Comparison of ENCODE assay signal across 19 cellular contexts in the genomic region with DNA sequence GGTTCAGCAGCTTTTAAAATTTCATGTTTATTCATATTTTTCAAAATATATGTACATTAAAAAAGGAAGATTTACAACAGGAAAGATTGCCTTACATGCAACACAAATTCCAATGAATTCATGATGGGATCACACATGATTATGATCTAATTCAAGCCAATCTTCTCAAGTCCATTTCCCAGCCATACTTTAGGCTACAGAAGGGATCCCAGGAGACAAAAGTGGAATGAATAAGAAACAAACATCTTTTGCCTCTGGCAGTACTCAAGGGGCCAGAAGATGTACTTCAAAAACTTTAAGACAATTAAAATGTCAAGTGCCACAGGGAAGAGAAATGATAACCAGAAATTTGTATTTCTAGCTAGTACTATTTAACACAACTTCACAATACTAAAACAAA. TPM values are rescaled to one million over a fixed set of nuclear protein-coding genes. Genes with fewer than 3 reads are reported as not detected.
DNase-seq lines count a peak whose midpoint lies in the region; ATAC-seq and TF ChIP-seq lines count a peak whose summit lies in the region.
"Had no signal": no experiment of that assay in that cellular context is flagged by ENCODE, and none has a peak within 500 bp of the region (broad histone marks: within the 10 kb centered on the region; RNA-seq: fewer than 3 reads in every experiment).

No MANE protein-coding gene starts in this region.

- intact Hi-C loops in activated CD8-positive, alpha-beta T cell treated with anti-CD3 and anti-CD28 coated beads for 36 hours (cut with micrococcal nuclease): no loop called here
- intact Hi-C loops in activated T-helper 1 cell treated with anti-CD3 and anti-CD28 coated beads, Interleukin-12 subunit alpha, Interleukin-12 subunit beta, Interleukin-2, Interleukin-4 antibody, amounts not matched to agents 30 ng/mL and 10 ng/mL and 1 ng/mL, durations not matched to agents 14 hours and 24 hours and 36 hours (cut with micrococcal nuclease): no loop called here

- no peaks in the 10 kb centered on the region for H3K9me3 ChIP-seq in Peyer's patch
- H3K9me3 ChIP-seq: Caco-2 had no signal

- TF ChIP-seq CTCF in activated CD8-positive, alpha-beta T cell treated with anti-CD3 and anti-CD28 coated beads for 36 hours (IDR thresholded peaks at IDR 0.05): no peak
- no peak for TF ChIP-seq CTCF in fibroblast of villous mesenchyme (IDR thresholded peaks at IDR 0.05; ENCODE audit: insufficient read depth, low read depth, low read length)
- no peak for TF ChIP-seq CTCF in Peyer's patch (IDR thresholded peaks at IDR 0.05)

- no peaks in the 10 kb centered on the region for H3K27me3 ChIP-seq in Peyer's patch

- H3K4me3 ChIP-seq in fibroblast of villous mesenchyme (ENCODE audit: low read depth, low read length): no peak overlapping the region
- no peak overlapping the region for H3K4me3 ChIP-seq in Peyer's patch

- no peak overlapping the region for H3K4me3 Mint-ChIP-seq in activated CD8-positive, alpha-beta T cell treated with anti-CD3 and anti-CD28 coated beads for 36 hours
- no peak overlapping the region for H3K4me3 Mint-ChIP-seq in activated CD8-positive, alpha-beta T cell treated with anti-CD3 and anti-CD28 coated beads, Interleukin-2, amount 10 ng/mL, durations not matched to agents 7 days and 5 days
- no peak overlapping the region for H3K4me3 Mint-ChIP-seq in activated T-helper 1 cell treated with anti-CD3 and anti-CD28 coated beads, Interleukin-12 subunit alpha, Interleukin-12 subunit beta, Interleukin-2, Interleukin-4 antibody, amounts not matched to agents 30 ng/mL and 10 ng/mL and 1 ng/mL, durations not matched to agents 14 hours and 24 hours and 36 hours
- no peak overlapping the region for H3K4me3 Mint-ChIP-seq in stimulated activated effector memory CD8-positive, alpha-beta T cell treated with anti-CD3 and anti-CD28 coated beads, Interleukin-12 subunit alpha, Interleukin-12 subunit beta, amount 100 ng/mL, for 72 hours
- H3K4me3 Mint-ChIP-seq: CD4-positive, alpha-beta T cell had no signal

- no peak overlapping the region for H3K27ac ChIP-seq in Peyer's patch

- POLR2A ChIA-PET in activated CD8-positive, alpha-beta T cell treated with anti-CD3 and anti-CD28 coated beads for 36 hours (lab: Charles Lee): no interaction called here
- POLR2A ChIA-PET in activated CD8-positive, alpha-beta T cell treated with anti-CD3 and anti-CD28 coated beads, Interleukin-2, amount 10 ng/mL, durations not matched to agents 7 days and 5 days (lab: Charles Lee): no interaction called here

- no peak for ATAC-seq in activated CD8-positive, alpha-beta T cell treated with anti-CD3 and anti-CD28 coated beads for 36 hours
- ATAC-seq in activated CD8-positive, alpha-beta T cell treated with anti-CD3 and anti-CD28 coated beads, Interleukin-2, amount 10 ng/mL, durations not matched to agents 7 days and 5 days: no peak
- no peak for ATAC-seq in stimulated activated effector memory CD8-positive, alpha-beta T cell treated with anti-CD3 and anti-CD28 coated beads, Interleukin-12 subunit alpha, Interleukin-12 subunit beta, amount 100 ng/mL, for 72 hours

- TF ChIP-seq POLR2A in Peyer's patch (IDR thresholded peaks at IDR 0.05): no peak

- no peak for DNase-seq in activated CD8-positive, alpha-beta T cell treated with anti-CD3 and anti-CD28 coated beads for 36 hours
- no peak for DNase-seq in activated CD8-positive, alpha-beta T cell treated with anti-CD3 and anti-CD28 coated beads, Interleukin-2, amount 10 ng/mL, durations not matched to agents 7 days and 5 days
- no peak for DNase-seq in activated T-helper 1 cell treated with anti-CD3 and anti-CD28 coated beads, Interleukin-12 subunit alpha, Interleukin-12 subunit beta, Interleukin-2, Interleukin-4 antibody, amounts not matched to agents 30 ng/mL and 10 ng/mL and 1 ng/mL, durations not matched to agents 14 hours and 24 hours and 36 hours (ENCODE audit: low spot score)
- DNase-seq in fibroblast of villous mesenchyme (ENCODE audit: low read depth) (peak; percentile 13), H4 (ENCODE audit: low spot score) (no peak), Peyer's patch (no peak), glomerular visceral epithelial cell (ENCODE audit: extremely low spot score) (no peak)
- no peak for DNase-seq in stimulated activated effector memory CD8-positive, alpha-beta T cell treated with anti-CD3 and anti-CD28 coated beads, Interleukin-12 subunit alpha, Interleukin-12 subunit beta, amount 100 ng/mL, for 72 hours (ENCODE audit: low spot score in 2 of 2)
- DNase-seq: 8988T; Caco-2; CD4-positive, alpha-beta T cell; GF-D8; GOT3; KBM-7; NCI-H1105 treated with DMSO at 0.1 percent for 48 hours; NCI-H1694 treated with DMSO at 0.1 percent for 48 hours; NCI-H2107; NCI-H226; NCI-H524 had no signal

- H3K36me3 Mint-ChIP-seq in activated CD8-positive, alpha-beta T cell treated with anti-CD3 and anti-CD28 coated beads for 36 hours (ENCODE audit: low read depth): peaks cover 45% of the 10 kb centered on the region
- peaks cover 71% of the 10 kb centered on the region for H3K36me3 Mint-ChIP-seq in activated CD8-positive, alpha-beta T cell treated with anti-CD3 and anti-CD28 coated beads, Interleukin-2, amount 10 ng/mL, durations not matched to agents 7 days and 5 days (ENCODE audit: low read depth)
- peaks cover 55% of the 10 kb centered on the region for H3K36me3 Mint-ChIP-seq in activated T-helper 1 cell treated with anti-CD3 and anti-CD28 coated beads, Interleukin-12 subunit alpha, Interleukin-12 subunit beta, Interleukin-2, Interleukin-4 antibody, amounts not matched to agents 30 ng/mL and 10 ng/mL and 1 ng/mL, durations not matched to agents 14 hours and 24 hours and 36 hours (ENCODE audit: low read depth)
- peaks cover 97% of the 10 kb centered on the region for H3K36me3 Mint-ChIP-seq in stimulated activated effector memory CD8-positive, alpha-beta T cell treated with anti-CD3 and anti-CD28 coated beads, Interleukin-12 subunit alpha, Interleukin-12 subunit beta, amount 100 ng/mL, for 72 hours

- H3K27me3 Mint-ChIP-seq in activated CD8-positive, alpha-beta T cell treated with anti-CD3 and anti-CD28 coated beads for 36 hours: no peaks in the 10 kb centered on the region
- no peaks in the 10 kb centered on the region for H3K27me3 Mint-ChIP-seq in activated CD8-positive, alpha-beta T cell treated with anti-CD3 and anti-CD28 coated beads, Interleukin-2, amount 10 ng/mL, durations not matched to agents 7 days and 5 days (ENCODE audit: low read depth)
- H3K27me3 Mint-ChIP-seq in activated T-helper 1 cell treated with anti-CD3 and anti-CD28 coated beads, Interleukin-12 subunit alpha, Interleukin-12 subunit beta, Interleukin-2, Interleukin-4 antibody, amounts not matched to agents 30 ng/mL and 10 ng/mL and 1 ng/mL, durations not matched to agents 14 hours and 24 hours and 36 hours (ENCODE audit: insufficient read depth): no peaks in the 10 kb centered on the region
- H3K27me3 Mint-ChIP-seq: CD4-positive, alpha-beta T cell had no signal

- H3K9me3 Mint-ChIP-seq in activated CD8-positive, alpha-beta T cell treated with anti-CD3 and anti-CD28 coated beads for 36 hours: no peaks in the 10 kb centered on the region
- H3K9me3 Mint-ChIP-seq in activated CD8-positive, alpha-beta T cell treated with anti-CD3 and anti-CD28 coated beads, Interleukin-2, amount 10 ng/mL, durations not matched to agents 7 days and 5 days (ENCODE audit: insufficient read depth): no peaks in the 10 kb centered on the region
- H3K9me3 Mint-ChIP-seq in activated T-helper 1 cell treated with anti-CD3 and anti-CD28 coated beads, Interleukin-12 subunit alpha, Interleukin-12 subunit beta, Interleukin-2, Interleukin-4 antibody, amounts not matched to agents 30 ng/mL and 10 ng/mL and 1 ng/mL, durations not matched to agents 14 hours and 24 hours and 36 hours: no peaks in the 10 kb centered on the region
- H3K9me3 Mint-ChIP-seq in stimulated activated effector memory CD8-positive, alpha-beta T cell treated with anti-CD3 and anti-CD28 coated beads, Interleukin-12 subunit alpha, Interleukin-12 subunit beta, amount 100 ng/mL, for 72 hours: no peaks in the 10 kb centered on the region
- H3K9me3 Mint-ChIP-seq: CD4-positive, alpha-beta T cell had no signal

- H3K4me1 Mint-ChIP-seq in activated CD8-positive, alpha-beta T cell treated with anti-CD3 and anti-CD28 coated beads for 36 hours (ENCODE audit: low read depth): no peaks in the 10 kb centered on the region
- H3K4me1 Mint-ChIP-seq in activated CD8-positive, alpha-beta T cell treated with anti-CD3 and anti-CD28 coated beads, Interleukin-2, amount 10 ng/mL, durations not matched to agents 7 days and 5 days (ENCODE audit: low read depth): no peaks in the 10 kb centered on the region
- no peaks in the 10 kb centered on the region for H3K4me1 Mint-ChIP-seq in activated T-helper 1 cell treated with anti-CD3 and anti-CD28 coated beads, Interleukin-12 subunit alpha, Interleukin-12 subunit beta, Interleukin-2, Interleukin-4 antibody, amounts not matched to agents 30 ng/mL and 10 ng/mL and 1 ng/mL, durations not matched to agents 14 hours and 24 hours and 36 hours (ENCODE audit: low read depth)
- H3K4me1 Mint-ChIP-seq in stimulated activated effector memory CD8-positive, alpha-beta T cell treated with anti-CD3 and anti-CD28 coated beads, Interleukin-12 subunit alpha, Interleukin-12 subunit beta, amount 100 ng/mL, for 72 hours: no peaks in the 10 kb centered on the region

- H3K27ac Mint-ChIP-seq in activated CD8-positive, alpha-beta T cell treated with anti-CD3 and anti-CD28 coated beads for 36 hours: peak overlapping the region; percentile 38
- no peak overlapping the region for H3K27ac Mint-ChIP-seq in activated CD8-positive, alpha-beta T cell treated with anti-CD3 and anti-CD28 coated beads, Interleukin-2, amount 10 ng/mL, durations not matched to agents 7 days and 5 days
- H3K27ac Mint-ChIP-seq in activated T-helper 1 cell treated with anti-CD3 and anti-CD28 coated beads, Interleukin-12 subunit alpha, Interleukin-12 subunit beta, Interleukin-2, Interleukin-4 antibody, amounts not matched to agents 30 ng/mL and 10 ng/mL and 1 ng/mL, durations not matched to agents 14 hours and 24 hours and 36 hours: peak overlapping the region; percentile 40
- peak overlapping the region; percentile 69 for H3K27ac Mint-ChIP-seq in stimulated activated effector memory CD8-positive, alpha-beta T cell treated with anti-CD3 and anti-CD28 coated beads, Interleukin-12 subunit alpha, Interleukin-12 subunit beta, amount 100 ng/mL, for 72 hours

- CTCF ChIA-PET in activated CD8-positive, alpha-beta T cell treated with anti-CD3 and anti-CD28 coated beads for 36 hours (lab: Charles Lee): interaction anchor here (1.0 to 1.4 kb wide), 2 partner anchors 11 to 46 kb away, joined by 3 to 6 read pairs; no protein-coding TSS in a partner anchor
- CTCF ChIA-PET in activated CD8-positive, alpha-beta T cell treated with anti-CD3 and anti-CD28 coated beads, Interleukin-2, amount 10 ng/mL, durations not matched to agents 7 days and 5 days (lab: Charles Lee): interaction anchor here (1.1 to 1.3 kb wide), 2 partner anchors 25 to 453 kb away, joined by 3 to 4 read pairs; no protein-coding TSS in a partner anchor

- peaks cover 0 to 89% (median 4%) of the 10 kb centered on the region in 3 donors for H3K36me3 ChIP-seq in Peyer's patch

- no peaks in the 10 kb centered on the region for H3K4me1 ChIP-seq in Peyer's patch
- H3K4me1 ChIP-seq: Caco-2 had no signal

RNA-seq across cellular contexts. Expression of a gene that starts 10.2 kb away (rescaled TPM):
- 1 to 10 TPM; 1.3 to 1.6 TPM for total RNA-seq in activated CD8-positive, alpha-beta T cell treated with anti-CD3 and anti-CD28 coated beads for 36 hours
- under 1 TPM in 1 of 2 experiments, not detected in 1; 0.05 TPM for total RNA-seq in activated CD8-positive, alpha-beta T cell treated with anti-CD3 and anti-CD28 coated beads, Interleukin-2, amount 10 ng/mL, durations not matched to agents 7 days and 5 days
- 0.08 and 0.15 TPM in 2 replicates for total RNA-seq in activated T-helper 1 cell treated with anti-CD3 and anti-CD28 coated beads, Interleukin-12 subunit alpha, Interleukin-12 subunit beta, Interleukin-2, Interleukin-4 antibody, amounts not matched to agents 30 ng/mL and 10 ng/mL and 1 ng/mL, durations not matched to agents 14 hours and 24 hours and 36 hours
- 3.9 and 4.3 TPM in 2 replicates for total RNA-seq in fibroblast of villous mesenchyme
- 0.56 and 0.97 TPM in 2 replicates for total RNA-seq in H4 (2014; rRNA removed; shearing (Covaris generic))
- not detected for total RNA-seq in Peyer's patch

RNA-seq across cellular contexts. Expression of a gene that starts 24.9 kb away (rescaled TPM):
- total RNA-seq in activated CD8-positive, alpha-beta T cell treated with anti-CD3 and anti-CD28 coated beads for 36 hours: not detected
- total RNA-seq in activated CD8-positive, alpha-beta T cell treated with anti-CD3 and anti-CD28 coated beads, Interleukin-2, amount 10 ng/mL, durations not matched to agents 7 days and 5 days: not detected
- total RNA-seq in activated T-helper 1 cell treated with anti-CD3 and anti-CD28 coated beads, Interleukin-12 subunit alpha, Interleukin-12 subunit beta, Interleukin-2, Interleukin-4 antibody, amounts not matched to agents 30 ng/mL and 10 ng/mL and 1 ng/mL, durations not matched to agents 14 hours and 24 hours and 36 hours: not detected in 2 replicates
- total RNA-seq in fibroblast of villous mesenchyme (0.64 and 2.2 TPM in 2 replicates), Peyer's patch (10 to 100 TPM in 1 of 4 donors, 1 to 10 TPM in 2, under 1 TPM in 1; 0.80 to 10.3 (median 2.2) TPM)
- total RNA-seq in H4 (2014; rRNA removed; shearing (Covaris generic)): 0.10 TPM in 1 of 2 replicates, not detected in the other
- total RNA-seq: CD4-positive, alpha-beta T cell had no signal

RNA-seq across cellular contexts. Expression of a gene that starts 44.4 kb away (rescaled TPM):
- 100 to 1,000 TPM; 219 to 224 TPM for total RNA-seq in activated CD8-positive, alpha-beta T cell treated with anti-CD3 and anti-CD28 coated beads for 36 hours
- 100 to 1,000 TPM; 316 to 324 TPM for total RNA-seq in activated CD8-positive, alpha-beta T cell treated with anti-CD3 and anti-CD28 coated beads, Interleukin-2, amount 10 ng/mL, durations not matched to agents 7 days and 5 days
- 212 and 220 TPM in 2 replicates for total RNA-seq in activated T-helper 1 cell treated with anti-CD3 and anti-CD28 coated beads, Interleukin-12 subunit alpha, Interleukin-12 subunit beta, Interleukin-2, Interleukin-4 antibody, amounts not matched to agents 30 ng/mL and 10 ng/mL and 1 ng/mL, durations not matched to agents 14 hours and 24 hours and 36 hours
- total RNA-seq in fibroblast of villous mesenchyme (258 and 274 TPM in 2 replicates), Peyer's patch (1,000 to 10,000 TPM in 1 of 4 donors, 100 to 1,000 TPM in 3; 259 to 1,144 (median 287) TPM)
- total RNA-seq in H4 (2014; rRNA removed; shearing (Covaris generic)): 112 and 163 TPM in 2 replicates
